ENCODE assay signal across 10 cellular contexts in the genomic region with DNA sequence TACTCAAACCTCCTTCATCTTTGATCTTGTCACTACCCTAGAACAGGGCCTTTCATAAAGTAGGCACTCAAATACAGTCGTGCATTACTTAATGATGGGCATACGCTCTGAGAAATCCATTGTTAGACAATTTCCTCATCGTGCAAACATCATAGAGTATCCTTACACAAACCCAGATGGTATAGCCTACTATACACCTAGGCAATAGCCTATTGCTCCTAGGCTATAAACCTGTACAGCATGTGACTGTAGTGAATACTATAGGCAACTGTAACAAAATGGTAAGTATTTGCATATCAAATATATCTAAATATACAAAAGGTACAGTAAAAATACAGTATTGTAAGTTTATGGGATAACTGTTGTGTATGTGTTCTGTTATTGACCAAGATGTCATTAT. TPM values are rescaled to one million over a fixed set of nuclear protein-coding genes. Genes with fewer than 3 reads are reported as not detected.
"Had no signal": no experiment of that assay in that cellular context is flagged by ENCODE, and none has a peak within 500 bp of the region (broad histone marks: within the 10 kb centered on the region; RNA-seq: fewer than 3 reads in every experiment).

No MANE protein-coding gene starts in this region.

- FAIRE-seq: H1, H54, HepG2 had no signal

- H3K27ac ChIP-seq: HL-60 had no signal

- DNase-seq: H9, HCEC 1CT, KBM-7 had no signal

- ATAC-seq: GM23338, HepG2 had no signal

- H3K4me3 ChIP-seq: GM23338 had no signal

RNA-seq across cellular contexts. Expression of gene CLDN2, which starts 31.9 kb away (rescaled TPM):
- total RNA-seq: GM23338, H1, H9 had no signal
- polyA plus RNA-seq: GM23338, IgD-negative memory B cell had no signal

RNA-seq across cellular contexts. Expression of gene RIPPLY1, which starts 48.9 kb away (rescaled TPM):
- total RNA-seq: GM23338, H1, H9, HT1080 had no signal
- polyA plus RNA-seq: GM23338, H1, IgD-negative memory B cell had no signal
